Comparison of ENCODE assay signal across 8 cellular contexts in the genomic region with DNA sequence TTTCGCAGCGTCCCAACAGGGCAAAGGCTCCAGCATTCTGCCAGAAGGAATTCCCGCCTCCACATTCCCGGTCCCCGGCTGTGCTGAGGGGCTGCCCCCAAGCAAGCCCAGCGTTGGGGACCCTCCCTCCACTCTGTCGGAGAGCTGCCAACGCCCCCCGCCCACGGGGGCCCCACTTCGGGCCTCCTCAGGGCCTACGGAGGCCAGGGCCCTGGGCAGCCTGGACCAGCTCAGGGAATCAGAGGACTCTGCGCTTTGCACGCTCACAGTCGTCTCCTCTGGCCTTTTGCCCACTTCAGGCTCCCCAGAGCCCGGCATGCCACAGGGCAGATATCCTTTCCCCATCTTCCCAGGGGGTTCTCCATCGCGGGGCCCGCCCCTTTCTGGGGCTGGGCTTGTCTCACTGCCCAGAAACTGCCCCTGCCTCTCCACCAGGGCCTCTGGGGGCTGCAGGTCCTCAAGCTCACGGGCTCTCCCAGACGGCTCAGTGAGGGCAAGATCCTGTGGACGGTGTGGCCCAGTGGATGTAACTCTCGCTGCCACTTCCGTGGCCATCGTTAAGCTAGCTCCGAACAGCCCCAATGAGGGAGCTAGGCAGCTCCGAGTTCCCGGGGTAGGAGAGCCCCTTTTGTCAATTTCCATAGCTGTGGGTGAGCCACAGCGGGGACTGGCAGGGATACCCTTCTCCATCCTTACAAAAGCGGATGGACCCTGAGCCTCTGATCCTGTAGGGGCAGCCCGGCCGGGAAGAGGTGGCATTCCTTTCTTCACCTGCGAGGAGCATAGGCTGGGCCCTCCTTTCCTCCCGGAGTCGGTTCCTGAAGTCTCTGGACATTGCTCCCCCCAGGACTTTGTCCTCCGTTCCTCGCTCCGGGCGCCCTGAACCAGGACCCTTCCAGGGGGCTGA. TPM values are rescaled to one million over a fixed set of nuclear protein-coding genes. Genes with fewer than 3 reads are reported as not detected.
A peak's percentile ranks its signal among the peaks of the same experiment; 100 is the strongest.
DNase-seq lines count a peak whose midpoint lies in the region; ATAC-seq and TF ChIP-seq lines count a peak whose summit lies in the region.

No MANE protein-coding gene starts in this region.

- H3K14ac ChIP-seq in mesenchymal stem cell (ENCODE audit: low read length in 2 of 2): no peak overlapping the region

- H3K9me3 ChIP-seq in mesenchymal stem cell (ENCODE audit: control insufficient read depth, low read length) (no peaks in the 10 kb centered on the region), tibial artery (no peaks in the 10 kb centered on the region)

- peak overlapping the region in 1 of 2 experiments; percentile 34 for H3K23ac ChIP-seq in mesenchymal stem cell (ENCODE audit: low read length in 2 of 2)

- no peaks in the 10 kb centered on the region for H3K27me3 Mint-ChIP-seq in central memory CD8-positive, alpha-beta T cell
- no peaks in the 10 kb centered on the region for H3K27me3 Mint-ChIP-seq in chondrocyte (ENCODE audit: low read depth)

- H3K36me3 Mint-ChIP-seq in central memory CD8-positive, alpha-beta T cell (ENCODE audit: insufficient read depth): peaks cover 60% of the 10 kb centered on the region
- peaks cover 7% of the 10 kb centered on the region for H3K36me3 Mint-ChIP-seq in chondrocyte (ENCODE audit: low read depth)

- no peak overlapping the region for H2BK15ac ChIP-seq in mesenchymal stem cell (ENCODE audit: low read depth, poor library complexity, severe bottlenecking)

- no peak overlapping the region for H2AK5ac ChIP-seq in mesenchymal stem cell (ENCODE audit: low read length, severe bottlenecking)

- ATAC-seq in central memory CD8-positive, alpha-beta T cell (replicated peaks; ENCODE audit: extremely low read depth, poor library complexity, severe bottlenecking): no peak

- WGBS in mesenchymal stem cell: 73% methylated on average over 39 of the region's 39 CpGs

- H4K91ac ChIP-seq in mesenchymal stem cell (ENCODE audit: low read length): no peak overlapping the region

- no peak overlapping the region for H2BK5ac ChIP-seq in mesenchymal stem cell (ENCODE audit: low read depth, low read length, poor library complexity, severe bottlenecking)

- H3K27ac ChIP-seq in mesenchymal stem cell (ENCODE audit: low read length, poor library complexity, severe bottlenecking) (no peak overlapping the region), tibial artery (peak overlapping the region in 1 of 2 donors; percentile 81)

- peaks cover 56% of the 10 kb centered on the region for H3K4me1 Mint-ChIP-seq in central memory CD8-positive, alpha-beta T cell
- H3K4me1 Mint-ChIP-seq in chondrocyte (ENCODE audit: low read depth): peaks cover 21% of the 10 kb centered on the region

- no peak overlapping the region for H4K8ac ChIP-seq in mesenchymal stem cell (ENCODE audit: low read length)

- peak overlapping the region in 1 of 2 experiments; percentile 6 for H2BK12ac ChIP-seq in mesenchymal stem cell (ENCODE audit: low read length in 2 of 2)

- peak overlapping the region; percentile 94 for H3K27ac Mint-ChIP-seq in central memory CD8-positive, alpha-beta T cell (ENCODE audit: low read depth)
- H3K27ac Mint-ChIP-seq in chondrocyte (ENCODE audit: unreplicated experiment): no peak overlapping the region

- H3K4me3 Mint-ChIP-seq in central memory CD8-positive, alpha-beta T cell: peak overlapping the region; percentile 96
- no peak overlapping the region for H3K4me3 Mint-ChIP-seq in chondrocyte (ENCODE audit: unreplicated experiment)

- TF ChIP-seq CTCF in tibial artery (IDR thresholded peaks at IDR 0.05): no peak
- TF ChIP-seq CTCF in chondrocyte (IDR thresholded peaks at IDR 0.05): no peak

- H3K9me3 Mint-ChIP-seq in central memory CD8-positive, alpha-beta T cell: no peaks in the 10 kb centered on the region
- H3K9me3 Mint-ChIP-seq in chondrocyte (ENCODE audit: low read depth): no peaks in the 10 kb centered on the region

- H3K27me3 ChIP-seq in mesenchymal stem cell (ENCODE audit: control insufficient read depth in 1 of 2, insufficient read depth in 1 of 2, low read length in 2 of 2): no peaks in the 10 kb centered on the region
- H3K27me3 ChIP-seq in tibial artery: no peaks in the 10 kb centered on the region

- no peak overlapping the region for H2BK120ac ChIP-seq in mesenchymal stem cell (ENCODE audit: low read depth, low read length)

- H3K9ac ChIP-seq in mesenchymal stem cell (ENCODE audit: low read length): no peak overlapping the region

- DNase-seq in activated CD8-positive, alpha-beta memory T cell treated with anti-CD3 and anti-CD28 coated beads for 24 hours: peak; percentile 77
- no peak for DNase-seq in activated CD8-positive, alpha-beta memory T cell treated with anti-CD3 and anti-CD28 coated beads, Interleukin-2, amount 50 U/mL, for 4 hours
- DNase-seq in central memory CD8-positive, alpha-beta T cell (ENCODE audit: low spot score in 2 of 2): no peak
- DNase-seq in mesenchymal stem cell (no peak), tibial artery (peak in 1 of 2 donors; percentile 66), RKO (ENCODE audit: low spot score) (no peak), NCI-H345 treated with DMSO at 0.1 percent for 48 hours (lab: John Stamatoyannopoulos, UW; ENCODE audit: unreplicated experiment) (no peak), chondrocyte (ENCODE audit: low spot score) (no peak)

- intact Hi-C loops in tibial artery (cut with DNase I; ENCODE audit: low total_unique reads): loop anchor here (5.0 to 10.0 kb wide), 2 partner anchors 59 to 89 kb away; no protein-coding TSS in a partner anchor

- H3K4ac ChIP-seq in mesenchymal stem cell (ENCODE audit: low read depth in 1 of 2, low read length in 2 of 2): no peak overlapping the region

- H3K36me3 ChIP-seq in mesenchymal stem cell (ENCODE audit: control insufficient read depth in 1 of 2, insufficient read depth in 2 of 2, low read depth in 1 of 2, low read length in 2 of 2) (peaks cover 18 to 42% of the 10 kb centered on the region in 2 experiments), tibial artery (peaks cover 0 to 21% (median 0%) of the 10 kb centered on the region in 3 donors)

- H3K79me1 ChIP-seq in mesenchymal stem cell (replicated peaks; ENCODE audit: low read length, poor library complexity, severe bottlenecking): peaks cover 29% of the 10 kb centered on the region

- H3K4me2 ChIP-seq in mesenchymal stem cell (ENCODE audit: low read length, poor library complexity, severe bottlenecking): peak overlapping the region; percentile 98

- H3K4me3 ChIP-seq in mesenchymal stem cell (ENCODE audit: insufficient read depth in 1 of 2, low read depth in 1 of 2, low read length in 2 of 2): peak overlapping the region; percentile 66 to 94
- peak overlapping the region; percentile 73 to 79 for H3K4me3 ChIP-seq in tibial artery

- H2AFZ ChIP-seq in mesenchymal stem cell (ENCODE audit: low read depth, low read length): no peak overlapping the region

- H3K18ac ChIP-seq in mesenchymal stem cell (ENCODE audit: low read depth in 1 of 2, low read length in 2 of 2): no peak overlapping the region

- H3K4me1 ChIP-seq in mesenchymal stem cell (ENCODE audit: control insufficient read depth, insufficient read depth, low read depth, low read length) (peaks cover 21% of the 10 kb centered on the region), tibial artery (peaks cover 0 to 54% (median 30%) of the 10 kb centered on the region in 4 donors)

RNA-seq across cellular contexts. Expression of a gene that starts 2.8 kb away (rescaled TPM):
- polyA plus RNA-seq in mesenchymal stem cell (2013, experiment 1 of 2): 8.1 TPM
- polyA plus RNA-seq in mesenchymal stem cell (2013, experiment 2 of 2): 8.0 TPM
- total RNA-seq in chondrocyte: 13.3 to 13.7 TPM (median 13.4 TPM) in 3 replicates
